In genomic region chr22:23777776-23778575, GRCh38 we compare ENCODE assay signal across 1 cellular context.
TF ChIP-seq lines count a peak whose summit lies in the region.

No MANE protein-coding gene starts in this region.

TF ChIP-seq in IMR-90, 13 proteins besides CTCF, POLR2A, EP300 and RAD21:
- no peak for TF ChIP-seq NFE2L2 (IDR thresholded peaks at IDR 0.05; ENCODE audit: low read depth, low read length)
